Comparison of ENCODE assay signal across 17 cellular contexts in genomic region chr1:225483818-225484656, GRCh38. TPM values are rescaled to one million over a fixed set of nuclear protein-coding genes. Genes with fewer than 3 reads are reported as not detected.
DNase-seq lines count a peak whose midpoint lies in the region; ATAC-seq and TF ChIP-seq lines count a peak whose summit lies in the region.
"Had no signal": no experiment of that assay in that cellular context is flagged by ENCODE, and none has a peak within 500 bp of the region (broad histone marks: within the 10 kb centered on the region; RNA-seq: fewer than 3 reads in every experiment).

No MANE protein-coding gene starts in this region.

- H3K27ac Mint-ChIP-seq in chondrocyte (ENCODE audit: unreplicated experiment): peak overlapping the region; percentile 2
- H3K27ac Mint-ChIP-seq: neural progenitor cell; stimulated activated naive B cell treated with anti-CD40 and anti-IgM and Interleukin-4, amounts not matched to agents 10 μg/mL and 1 μg/mL and 100 μg/mL, for 72 hours had no signal

- H3K36me3 ChIP-seq in HCT116 (ENCODE audit: control insufficient read depth in 1 of 2, insufficient read depth in 2 of 2, low read length in 2 of 2): no peaks in the 10 kb centered on the region
- H3K36me3 ChIP-seq in rectal smooth muscle tissue (ENCODE audit: control insufficient read depth, insufficient read depth, low read length): no peaks in the 10 kb centered on the region
- H3K36me3 ChIP-seq in H7 (replicated peaks; ENCODE audit: control insufficient read depth, insufficient read depth, low read length): no peaks in the 10 kb centered on the region
- no peaks in the 10 kb centered on the region for H3K36me3 ChIP-seq in MM.1S (replicated peaks; ENCODE audit: insufficient read depth, low read length)
- H3K36me3 ChIP-seq: neural progenitor cell, tibial nerve had no signal

- RAD21 ChIA-PET in HCT116 (lab: Charles Lee; ENCODE audit: low non-redundant PET in 1 of 2, low total read pairs in 2 of 2, uncharacterized antibody in 2 of 2, unreplicated experiment in 2 of 2): no interaction called here

- no peak overlapping the region for H3K27ac ChIP-seq in HCT116 (ENCODE audit: low read depth, low read length)
- H3K27ac ChIP-seq in rectal smooth muscle tissue (ENCODE audit: low read depth, low read length): peak overlapping the region; percentile 65
- no peak overlapping the region for H3K27ac ChIP-seq in MM.1S (ENCODE audit: low read length)
- H3K27ac ChIP-seq: neural progenitor cell, RWPE1, tibial nerve had no signal

- no peak for TF ChIP-seq CTCF in HCT116 (IDR thresholded peaks at IDR 0.05 in 2 of 3, conservative IDR thresholded peaks at IDR 0.05 in 1 of 3; ENCODE audit: borderline replicate concordance in 1 of 3, insufficient read depth in 1 of 3, low read depth in 2 of 3, low read length in 2 of 3)
- no peak for TF ChIP-seq CTCF in chondrocyte (IDR thresholded peaks at IDR 0.05)
- no peak for TF ChIP-seq CTCF in MM.1S (IDR thresholded peaks at IDR 0.05; ENCODE audit: low read length)

- H3K27me3 ChIP-seq in HCT116 (ENCODE audit: insufficient read depth, low read length) (no peaks in the 10 kb centered on the region), rectal smooth muscle tissue (ENCODE audit: control insufficient read depth, insufficient read depth, low read length) (no peaks in the 10 kb centered on the region), H7 (ENCODE audit: control insufficient read depth, insufficient read depth, low read length) (no peaks in the 10 kb centered on the region), MM.1S (replicated peaks; ENCODE audit: insufficient read depth, low read length) (no peaks in the 10 kb centered on the region)
- H3K27me3 ChIP-seq: neural progenitor cell, tibial nerve had no signal

- no peak overlapping the region for H3K9ac ChIP-seq in HCT116 (ENCODE audit: low read length)
- no peak overlapping the region for H3K9ac ChIP-seq in rectal smooth muscle tissue (ENCODE audit: low read length)
- no peak overlapping the region for H3K9ac ChIP-seq in MM.1S (ENCODE audit: low read length)
- H3K9ac ChIP-seq: neural progenitor cell had no signal

- TSS peak; percentile 15 for BruUV-seq in HCT116 (replicated peaks; lab: Mats Ljungman, UMichigan)

- H3K4me1 Mint-ChIP-seq in chondrocyte (ENCODE audit: low read depth): peaks cover 44% of the 10 kb centered on the region

- H3K4me2 ChIP-seq in HCT116 (ENCODE audit: low read length) (no peak overlapping the region), MM.1S (ENCODE audit: low read depth, low read length) (no peak overlapping the region)
- H3K4me2 ChIP-seq: neural progenitor cell had no signal

- H2AFZ ChIP-seq in HCT116 (ENCODE audit: low read depth, low read length, poor library complexity, severe bottlenecking) (no peak overlapping the region), MM.1S (ENCODE audit: low read length) (no peak overlapping the region)
- H2AFZ ChIP-seq: neural progenitor cell had no signal

- H3K9me3 ChIP-seq in HCT116 (ENCODE audit: control insufficient read depth in 1 of 2, insufficient read depth in 1 of 2, low read depth in 1 of 2, low read length in 2 of 2) (no peaks in the 10 kb centered on the region), MM.1S (replicated peaks; ENCODE audit: insufficient read depth, low read length) (no peaks in the 10 kb centered on the region)
- H3K9me3 ChIP-seq: Caco-2, tibial nerve had no signal

- POLR2A ChIA-PET in HCT116 (lab: Charles Lee): no interaction called here

- H3F3A ChIP-seq in MM.1S (ENCODE audit: insufficient read depth, low read length): no peaks in the 10 kb centered on the region

- H3K9me3 Mint-ChIP-seq in chondrocyte (ENCODE audit: low read depth): no peaks in the 10 kb centered on the region
- H3K9me3 Mint-ChIP-seq: neural progenitor cell; stimulated activated naive B cell treated with anti-CD40 and anti-IgM and Interleukin-4, amounts not matched to agents 10 μg/mL and 1 μg/mL and 100 μg/mL, for 72 hours had no signal

- no peak for TF ChIP-seq POLR2A in HCT116 (IDR thresholded peaks at IDR 0.05; ENCODE audit: borderline replicate concordance, extremely low read depth, insufficient read depth, insufficient read length)

- H3K4me1 ChIP-seq in HCT116 (ENCODE audit: control insufficient read depth in 1 of 2, insufficient read depth in 2 of 2, low read length in 2 of 2) (no peaks in the 10 kb centered on the region), rectal smooth muscle tissue (ENCODE audit: control insufficient read depth, insufficient read depth, low read length) (peaks cover 20% of the 10 kb centered on the region), MM.1S (ENCODE audit: low read length) (peaks cover 4% of the 10 kb centered on the region)
- H3K4me1 ChIP-seq: Caco-2 had no signal

- TF ChIP-seq RAD21 in HCT116 (IDR thresholded peaks at IDR 0.05; ENCODE audit: low read depth): no peak

- ATAC-seq in HCT116 (no peak), HG02798 (IDR thresholded peaks at IDR 0.05; ENCODE audit: poor library complexity, unreplicated experiment) (no peak)
- ATAC-seq: stimulated activated naive B cell treated with anti-CD40 and anti-IgM and Interleukin-4, amounts not matched to agents 10 μg/mL and 1 μg/mL and 100 μg/mL, for 72 hours had no signal

- CTCF ChIA-PET in HCT116 (lab: Charles Lee): interaction anchor here (1.0 to 1.4 kb wide), 2 partner anchors 9 to 286 kb away, joined by 3 to 4 read pairs; no protein-coding TSS in a partner anchor

- H3K79me2 ChIP-seq in HCT116 (ENCODE audit: insufficient read depth, low read length): no peaks in the 10 kb centered on the region
- H3K79me2 ChIP-seq in MM.1S (ENCODE audit: low read length): no peaks in the 10 kb centered on the region

- H3K4me3 ChIP-seq in HCT116 (replicated peaks in 1 of 2; ENCODE audit: low read depth in 1 of 2, low read length in 2 of 2) (no peak overlapping the region), rectal smooth muscle tissue (ENCODE audit: low read length) (no peak overlapping the region), H7 (ENCODE audit: insufficient read depth, low read depth, low read length) (no peak overlapping the region), MM.1S (ENCODE audit: low read length) (no peak overlapping the region)
- H3K4me3 ChIP-seq: neural progenitor cell, tibial nerve had no signal

- no peak overlapping the region for H3K4me3 Mint-ChIP-seq in chondrocyte (ENCODE audit: unreplicated experiment)
- H3K4me3 Mint-ChIP-seq: neural progenitor cell; stimulated activated naive B cell treated with anti-CD40 and anti-IgM and Interleukin-4, amounts not matched to agents 10 μg/mL and 1 μg/mL and 100 μg/mL, for 72 hours had no signal

- intact Hi-C loops in HCT116 (cut with micrococcal nuclease): no loop called here

- no peak for DNase-seq in HCT116 (ENCODE audit: low read depth, low spot score)
- DNase-seq in chondrocyte (ENCODE audit: low spot score): no peak
- DNase-seq in iPS-NIHi7 (ENCODE audit: extremely low spot score): peak; percentile 16
- no peak for DNase-seq in NCI-H2029 (lab: John Stamatoyannopoulos, UW)
- DNase-seq in H7: no peak
- DNase-seq in MM.1S: no peak
- DNase-seq: Caco-2; effector CD8-positive, alpha-beta T cell; KBM-7; NCI-H2029 treated with DMSO at 0.1 percent for 48 hours; NCI-H524 treated with DMSO at 0.1 percent for 48 hours; stimulated activated naive B cell treated with anti-CD40 and anti-IgM and Interleukin-4, amounts not matched to agents 10 μg/mL and 1 μg/mL and 100 μg/mL, for 72 hours had no signal

- H3K36me3 Mint-ChIP-seq in chondrocyte (ENCODE audit: low read depth): no peaks in the 10 kb centered on the region
- H3K36me3 Mint-ChIP-seq: stimulated activated naive B cell treated with anti-CD40 and anti-IgM and Interleukin-4, amounts not matched to agents 10 μg/mL and 1 μg/mL and 100 μg/mL, for 72 hours had no signal

- no peaks in the 10 kb centered on the region for H4K20me1 ChIP-seq in HCT116 (ENCODE audit: insufficient read depth)
- no peaks in the 10 kb centered on the region for H4K20me1 ChIP-seq in MM.1S (ENCODE audit: insufficient read depth, low read length)

- H3K9me2 ChIP-seq in HCT116 (ENCODE audit: insufficient read depth) (no peaks in the 10 kb centered on the region), MM.1S (replicated peaks; ENCODE audit: insufficient read depth, low read length) (no peaks in the 10 kb centered on the region)

- no peaks in the 10 kb centered on the region for H3K27me3 Mint-ChIP-seq in chondrocyte (ENCODE audit: low read depth)

TF ChIP-seq in HCT116, 20 proteins besides CTCF, POLR2A, EP300 and RAD21 (continues in another document):
- TF ChIP-seq EGR1 (IDR thresholded peaks at IDR 0.05; ENCODE audit: low read depth) (no peak), SP1 (IDR thresholded peaks at IDR 0.05; ENCODE audit: low read depth) (no peak), REST (IDR thresholded peaks at IDR 0.05; ENCODE audit: low read depth) (no peak), SRF (IDR thresholded peaks at IDR 0.05; ENCODE audit: low read depth) (no peak), CEBPB (IDR thresholded peaks at IDR 0.05; ENCODE audit: low read depth) (no peak), YY1 (IDR thresholded peaks at IDR 0.05; ENCODE audit: extremely low read depth, insufficient replicate concordance, low read depth, low read length) (no peak), TCF7L2 (IDR thresholded peaks at IDR 0.05; ENCODE audit: borderline replicate concordance, extremely low read depth, insufficient read depth, insufficient read length) (no peak)

RNA-seq across cellular contexts. Expression of gene LBR, which starts 56.2 kb away (rescaled TPM):
- total RNA-seq in HCT116 (2021; ENCODE audit: unreplicated experiment) (97.4 TPM), chondrocyte (22.7 to 29.0 TPM (median 24.4 TPM) in 3 replicates)
- polyA plus RNA-seq in HCT116 (2012): 19.3 and 32.1 TPM in 2 replicates
- total RNA-seq in H7 (2014; rRNA removed; shearing (Covaris generic)): 82.6 and 97.1 TPM in 2 replicates
